8 cellular contexts compared by ENCODE assay signal in the genomic region with DNA sequence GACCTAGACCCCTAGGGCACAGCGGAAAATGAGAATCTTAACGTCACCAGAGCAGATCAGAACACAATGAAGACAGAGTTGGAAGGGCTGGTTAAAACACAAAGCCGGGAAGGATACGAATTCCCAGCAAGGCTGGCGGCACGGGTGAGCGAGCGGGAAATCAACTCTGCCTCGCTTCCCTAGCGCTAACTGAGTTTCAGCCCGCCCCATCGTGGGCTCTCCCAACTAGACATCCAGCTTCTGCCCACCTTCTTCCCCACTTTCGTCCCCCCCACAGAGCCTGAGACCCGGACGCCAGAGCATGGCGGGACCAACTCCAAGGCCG. TPM values are rescaled to one million over a fixed set of nuclear protein-coding genes. Genes with fewer than 3 reads are reported as not detected.
DNase-seq lines count a peak whose midpoint lies in the region; ATAC-seq, FAIRE-seq and TF ChIP-seq lines count a peak whose summit lies in the region.

No MANE protein-coding gene starts in this region.

- H3K27me3 ChIP-seq in bronchial epithelial cell (ENCODE audit: control insufficient read depth, insufficient read depth, low read length) (no peaks in the 10 kb centered on the region), mononuclear cell (ENCODE audit: insufficient read depth, low read length) (no peaks in the 10 kb centered on the region)

- TF ChIP-seq CTCF in A549 (IDR thresholded peaks at IDR 0.05) (no peak), bronchial epithelial cell (IDR thresholded peaks at IDR 0.05; ENCODE audit: insufficient read depth, low read length, severe bottlenecking) (no peak)

- CTCF ChIA-PET in A549 (lab: Yijun Ruan, JAX), result interaction anchor here (1.0 to 1.5 kb wide), 3 partner anchors 30 to 175 kb away, joined by 3 to 4 read pairs (median 4); no protein-coding TSS in a partner anchor

- FAIRE-seq in A549 (lab: Jason Lieb, UNC) (no peak), bronchial epithelial cell (lab: Jason Lieb, UNC) (no peak)

- H3K4me3 ChIP-seq in A549 (peak overlapping the region; percentile 72), bronchial epithelial cell (ENCODE audit: low read depth, low read length) (peak overlapping the region; percentile 61), mononuclear cell (ENCODE audit: low read length) (peak overlapping the region; percentile 60)

- peak overlapping the region; percentile 79 for H3K4me2 ChIP-seq in A549

- no peak for TF ChIP-seq EP300 in A549 (IDR thresholded peaks at IDR 0.05)

- peaks cover 18% of the 10 kb centered on the region for H3K4me1 ChIP-seq in A549
- peaks cover 37% of the 10 kb centered on the region for H3K4me1 ChIP-seq in mononuclear cell (ENCODE audit: insufficient read depth, low read length)

- ATAC-seq in A549, result peak; percentile 8 to 17; a peak in 3 of 6 replicates
- peak; percentile 22 for ATAC-seq in HG03571 (IDR thresholded peaks at IDR 0.05; ENCODE audit: unreplicated experiment)
- ATAC-seq in GM19035 (IDR thresholded peaks at IDR 0.05; ENCODE audit: unreplicated experiment), result no peak

- peak overlapping the region; percentile 93 for H3K27ac ChIP-seq in A549

- peaks cover 1% of the 10 kb centered on the region for H3K36me3 ChIP-seq in bronchial epithelial cell (ENCODE audit: control insufficient read depth, insufficient read depth, low read length)

- no peak for TF ChIP-seq RAD21 in A549 (conservative IDR thresholded peaks at IDR 0.05 in 1 of 2, IDR thresholded peaks at IDR 0.05 in 1 of 2)

- no peak for TF ChIP-seq POLR2A in A549 (IDR thresholded peaks at IDR 0.05; ENCODE audit: low read length)

- WGBS in A549 (ENCODE audit: missing lambda C conversion rate), result under 1% methylated on average over 17 of the region's 17 CpGs

- POLR2A ChIA-PET in A549 (lab: Yijun Ruan, JAX), result no interaction called here

- DNase-seq in A549 (ENCODE audit: low read depth in 1 of 2, low spot score in 1 of 2), result no peak
- peak; percentile 2 for DNase-seq in bronchial epithelial cell (ENCODE audit: low read depth)
- no peak for DNase-seq in cerebellar nuclear complex (lab: John Stamatoyannopoulos, UW)
- DNase-seq in GDM1 (lab: John Stamatoyannopoulos, UW), result no peak
- no peak for DNase-seq in NCI-H1436 (lab: John Stamatoyannopoulos, UW)

- H3K9me3 ChIP-seq in A549 (peaks cover 16% of the 10 kb centered on the region), mononuclear cell (ENCODE audit: low read depth, low read length) (peaks cover 6% of the 10 kb centered on the region)

TF ChIP-seq in A549, 52 proteins besides CTCF, POLR2A, EP300 and RAD21:
- TF ChIP-seq, protein P1, sequence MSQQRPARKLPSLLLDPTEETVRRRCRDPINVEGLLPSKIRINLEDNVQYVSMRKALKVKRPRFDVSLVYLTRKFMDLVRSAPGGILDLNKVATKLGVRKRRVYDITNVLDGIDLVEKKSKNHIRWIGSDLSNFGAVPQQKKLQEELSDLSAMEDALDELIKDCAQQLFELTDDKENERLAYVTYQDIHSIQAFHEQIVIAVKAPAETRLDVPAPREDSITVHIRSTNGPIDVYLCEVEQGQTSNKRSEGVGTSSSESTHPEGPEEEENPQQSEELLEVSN (IDR thresholded peaks at IDR 0.05; ENCODE audit: borderline replicate concordance, low read depth), result peak; percentile 19; the same call in 1 of the 2 replicates
- TF ChIP-seq TP53 (CRISPR knock-in tag; IDR thresholded peaks at IDR 0.05), result no peak
- TF ChIP-seq, protein P2, sequence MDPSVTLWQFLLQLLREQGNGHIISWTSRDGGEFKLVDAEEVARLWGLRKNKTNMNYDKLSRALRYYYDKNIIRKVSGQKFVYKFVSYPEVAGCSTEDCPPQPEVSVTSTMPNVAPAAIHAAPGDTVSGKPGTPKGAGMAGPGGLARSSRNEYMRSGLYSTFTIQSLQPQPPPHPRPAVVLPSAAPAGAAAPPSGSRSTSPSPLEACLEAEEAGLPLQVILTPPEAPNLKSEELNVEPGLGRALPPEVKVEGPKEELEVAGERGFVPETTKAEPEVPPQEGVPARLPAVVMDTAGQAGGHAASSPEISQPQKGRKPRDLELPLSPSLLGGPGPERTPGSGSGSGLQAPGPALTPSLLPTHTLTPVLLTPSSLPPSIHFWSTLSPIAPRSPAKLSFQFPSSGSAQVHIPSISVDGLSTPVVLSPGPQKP (IDR thresholded peaks at IDR 0.05; ENCODE audit: low read depth, low read length), result no peak
- 0 out of 2 replicates have a peak, but pooled peaks have one; percentile 86 for TF ChIP-seq PHF8 (IDR thresholded peaks at IDR 0.05; ENCODE audit: borderline replicate concordance, low read depth)
- TF ChIP-seq, protein P3, sequence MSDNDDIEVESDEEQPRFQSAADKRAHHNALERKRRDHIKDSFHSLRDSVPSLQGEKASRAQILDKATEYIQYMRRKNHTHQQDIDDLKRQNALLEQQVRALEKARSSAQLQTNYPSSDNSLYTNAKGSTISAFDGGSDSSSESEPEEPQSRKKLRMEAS (IDR thresholded peaks at IDR 0.05), result no peak

RNA-seq across cellular contexts. Expression of gene CCNT1, which starts 0.4 kb away (rescaled TPM):
- polyA plus RNA-seq in A549 (2011; rRNA removed), result 54.5 and 56.2 TPM in 2 replicates
- 4.4 and 5.3 TPM in 2 replicates for polyA plus RNA-seq in A549 (2012; cell fraction: cytosol; rRNA removed)
- 7.4 and 12.6 TPM in 2 replicates for polyA plus RNA-seq in A549 (2012; cell fraction: nucleus; rRNA removed)
- polyA plus RNA-seq in A549 (2017; fragmentation: RNase III; extraction: RNeasy Plus Mini Kit Qiagen cat#74134 plus additional on column Dnase treatment), result 12.9 to 13.0 TPM (median 13.0 TPM) in 3 replicates
- 69.4 and 76.3 TPM in 2 replicates for polyA minus RNA-seq in A549 (2011; rRNA and poly(A)+ RNA removed)
- 24.5 and 28.4 TPM in 2 replicates for total RNA-seq in bronchial epithelial cell
- total RNA-seq in mononuclear cell, result 120 TPM

RNA-seq across cellular contexts. Expression of gene KANSL2, which starts 34.1 kb away (rescaled TPM):
- 59.4 and 62.8 TPM in 2 replicates for polyA plus RNA-seq in A549 (2011; rRNA removed)
- polyA plus RNA-seq in A549 (2012; cell fraction: cytosol; rRNA removed), result 38.6 and 39.2 TPM in 2 replicates
- 35.2 and 40.2 TPM in 2 replicates for polyA plus RNA-seq in A549 (2012; cell fraction: nucleus; rRNA removed)
- polyA plus RNA-seq in A549 (2017; fragmentation: RNase III; extraction: RNeasy Plus Mini Kit Qiagen cat#74134 plus additional on column Dnase treatment), result 30.2 to 31.4 TPM (median 30.3 TPM) in 3 replicates
- polyA minus RNA-seq in A549 (2011; rRNA and poly(A)+ RNA removed), result 93.9 and 98.2 TPM in 2 replicates
- total RNA-seq in bronchial epithelial cell, result 52.5 and 70.3 TPM in 2 replicates
- 195 TPM for total RNA-seq in mononuclear cell
